1 cellular context compared by ENCODE assay signal in genomic region chr7:30729642-30730041, GRCh38.
TF ChIP-seq lines count a peak whose summit lies in the region.

No MANE protein-coding gene starts in this region.

TF ChIP-seq in H1, 55 proteins besides CTCF, POLR2A, EP300 and RAD21:
- TF ChIP-seq KDM5A (IDR thresholded peaks at IDR 0.05; ENCODE audit: low read length) = no peak
- TF ChIP-seq MAX (IDR thresholded peaks at IDR 0.05) = no peak
- no peak for TF ChIP-seq KDM1A (IDR thresholded peaks at IDR 0.05; ENCODE audit: borderline replicate concordance, low read length)
- no peak for TF ChIP-seq SRF (IDR thresholded peaks at IDR 0.05; ENCODE audit: low read depth, low read length)
- TF ChIP-seq EZH2 (IDR thresholded peaks at IDR 0.05; ENCODE audit: low read depth, low read length, severe bottlenecking) = no peak
- TF ChIP-seq CHD1 (IDR thresholded peaks at IDR 0.05; ENCODE audit: low read depth, low read length) = no peak
- no peak for TF ChIP-seq POLR2AphosphoS5 (IDR thresholded peaks at IDR 0.05; ENCODE audit: low read depth, low read length)
- TF ChIP-seq SP4 (IDR thresholded peaks at IDR 0.05; ENCODE audit: low read length) = no peak
- no peak for TF ChIP-seq SIX5 (IDR thresholded peaks at IDR 0.05; ENCODE audit: low read depth, low read length)
- TF ChIP-seq NRF1 (IDR thresholded peaks at IDR 0.05; ENCODE audit: low read depth, low read length) = no peak
- TF ChIP-seq TAF7 (optimal IDR thresholded peaks at IDR 0.05; ENCODE audit: borderline replicate concordance, low read depth, low read length) = no peak
- TF ChIP-seq BRCA1 (IDR thresholded peaks at IDR 0.05; ENCODE audit: low read depth, low read length) = no peak
- TF ChIP-seq RFX5 (IDR thresholded peaks at IDR 0.05; ENCODE audit: borderline replicate concordance, low read depth, low read length) = no peak
- no peak for TF ChIP-seq RNF2 (IDR thresholded peaks at IDR 0.05; ENCODE audit: borderline replicate concordance, low read depth, low read length, missing control alignments, poor library complexity, severe bottlenecking)
- no peak for TF ChIP-seq ATF2 (IDR thresholded peaks at IDR 0.05; ENCODE audit: low read length)
- no peak for TF ChIP-seq E2F6 (IDR thresholded peaks at IDR 0.05)
